In the genomic region with DNA sequence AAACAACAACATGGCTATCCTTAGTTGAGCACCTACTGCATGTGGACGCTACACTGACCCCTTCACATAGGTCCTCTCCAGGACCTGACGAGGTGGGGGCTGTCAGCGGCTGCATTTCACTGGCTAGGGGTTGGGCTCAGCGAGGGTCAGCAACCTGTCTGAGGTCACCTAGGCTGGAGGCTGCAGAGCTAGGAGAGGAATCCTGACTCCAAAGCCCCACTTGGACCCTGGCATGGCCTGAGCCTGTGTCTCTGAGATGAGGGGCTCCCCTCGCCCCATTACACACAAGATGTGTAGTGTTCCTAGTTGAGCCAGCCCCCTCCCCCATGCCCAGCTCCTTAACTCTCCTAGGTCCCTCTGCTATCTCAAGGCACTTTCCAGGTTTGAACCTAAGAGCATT, we compare ENCODE assay signal across 16 cellular contexts. TPM values are rescaled to one million over a fixed set of nuclear protein-coding genes. Genes with fewer than 3 reads are reported as not detected.
DNase-seq lines count a peak whose midpoint lies in the region; ATAC-seq, FAIRE-seq and TF ChIP-seq lines count a peak whose summit lies in the region.
"Had no signal": no experiment of that assay in that cellular context is flagged by ENCODE, and none has a peak within 500 bp of the region (broad histone marks: within the 10 kb centered on the region; RNA-seq: fewer than 3 reads in every experiment).

No MANE protein-coding gene starts in this region.

- TF ChIP-seq EP300 in stomach (IDR thresholded peaks at IDR 0.05) = no peak

- H3K36me3 Mint-ChIP-seq in HFFc6 (ENCODE audit: low read depth) = no peaks in the 10 kb centered on the region
- no peaks in the 10 kb centered on the region for H3K36me3 Mint-ChIP-seq in WTC11
- H3K36me3 Mint-ChIP-seq in neural progenitor cell = no peaks in the 10 kb centered on the region
- H3K36me3 Mint-ChIP-seq: activated naive CD8-positive, alpha-beta T cell treated with anti-CD3 and anti-CD28 coated beads for 36 hours; CD4-positive, CD25-positive, alpha-beta regulatory T cell had no signal

- no peak for TF ChIP-seq CTCF in HFFc6 (IDR thresholded peaks at IDR 0.05)
- no peak for TF ChIP-seq CTCF in WTC11 (IDR thresholded peaks at IDR 0.05)
- no peak for TF ChIP-seq CTCF in liver (IDR thresholded peaks at IDR 0.05; ENCODE audit: low read depth, low read length, missing input control)
- no peak for TF ChIP-seq CTCF in stomach (IDR thresholded peaks at IDR 0.05)
- no peak for TF ChIP-seq CTCF in neural progenitor cell (IDR thresholded peaks at IDR 0.05)

- H3K27ac Mint-ChIP-seq in HFFc6 = peak overlapping the region; percentile 18; the same call in 1 of the 2 replicates
- peak overlapping the region; percentile 23; the same call in 1 of the 2 replicates for H3K27ac Mint-ChIP-seq in WTC11
- no peak overlapping the region for H3K27ac Mint-ChIP-seq in neural progenitor cell
- H3K27ac Mint-ChIP-seq: activated naive CD8-positive, alpha-beta T cell treated with anti-CD3 and anti-CD28 coated beads for 36 hours; activated T-cell treated with anti-CD3 and anti-CD28 coated beads, Interleukin-2, amount 50 U/mL, for 24 hours had no signal

- H3K4me2 ChIP-seq in neural progenitor cell = no peak overlapping the region

- no peak for TF ChIP-seq RAD21 in liver (IDR thresholded peaks at IDR 0.05)

- H3K79me2 ChIP-seq in neural progenitor cell (ENCODE audit: low read depth) = peaks cover 97% of the 10 kb centered on the region

- no peaks in the 10 kb centered on the region for H3K27me3 ChIP-seq in liver (ENCODE audit: control insufficient read depth in 4 of 4, insufficient read depth in 4 of 4, low read length in 3 of 4)
- H3K27me3 ChIP-seq in stomach = no peaks in the 10 kb centered on the region
- no peaks in the 10 kb centered on the region for H3K27me3 ChIP-seq in neural progenitor cell

- no peaks in the 10 kb centered on the region for H3K9me3 ChIP-seq in liver (ENCODE audit: control insufficient read depth in 4 of 4, low read length in 3 of 4)
- no peaks in the 10 kb centered on the region for H3K9me3 ChIP-seq in stomach
- H3K9me3 ChIP-seq in neural progenitor cell (ENCODE audit: low read depth) = no peaks in the 10 kb centered on the region

- intact Hi-C loops in stomach (cut with DNase I; ENCODE audit: low total_unique reads) = no loop called here

- no peak for FAIRE-seq in frontal cortex (lab: Jason Lieb, UNC)
- FAIRE-seq: colon had no signal

- ATAC-seq in WTC11 = no peak
- ATAC-seq in GM18909 (IDR thresholded peaks at IDR 0.05; ENCODE audit: poor library complexity, unreplicated experiment) = no peak
- ATAC-seq: esophagus mucosa had no signal

- H3K9ac ChIP-seq in liver (ENCODE audit: low read depth in 1 of 2, low read length in 2 of 2) (no peak overlapping the region), neural progenitor cell (no peak overlapping the region)

- H3K4me1 Mint-ChIP-seq in HFFc6 (ENCODE audit: low read depth) = peaks cover 61% of the 10 kb centered on the region
- H3K4me1 Mint-ChIP-seq in WTC11 = peaks cover 69% of the 10 kb centered on the region
- H3K4me1 Mint-ChIP-seq in neural progenitor cell = peaks cover 50% of the 10 kb centered on the region

- peaks cover 58% of the 10 kb centered on the region for H4K20me1 ChIP-seq in neural progenitor cell (ENCODE audit: low read depth)

- CTCF ChIA-PET in WTC11 (lab: Charles Lee) = interaction anchor here (0.9 to 2.4 kb wide), 3 partner anchors 102 to 305 kb away, joined by 3 to 12 read pairs (median 5); no protein-coding TSS in a partner anchor

- POLR2A ChIA-PET in WTC11 (lab: Charles Lee) = interaction anchor here (0.9 kb wide), 1 partner anchor 13 kb away, joined by 3 read pairs; no protein-coding TSS in a partner anchor

- H3K4me1 ChIP-seq in liver (ENCODE audit: control insufficient read depth in 4 of 4, insufficient read depth in 4 of 4, low read length in 3 of 4) (peaks cover 70 to 98% (median 91%) of the 10 kb centered on the region in 4 donors), stomach (peaks cover 87 to 100% (median 98%) of the 10 kb centered on the region in 4 donors), neural progenitor cell (peaks cover 37% of the 10 kb centered on the region)

- H3F3A ChIP-seq in neural progenitor cell (ENCODE audit: low read depth) = peaks cover 24% of the 10 kb centered on the region

- no peak overlapping the region for H3K4me3 ChIP-seq in liver (ENCODE audit: low read depth in 1 of 3, low read length in 3 of 3)
- H3K4me3 ChIP-seq in stomach = no peak overlapping the region
- no peak overlapping the region for H3K4me3 ChIP-seq in neural progenitor cell

- DNase-seq in HFFc6 = no peak
- no peak for DNase-seq in WTC11 (ENCODE audit: low spot score)
- no peak for DNase-seq in stomach
- no peak for DNase-seq in frontal cortex (ENCODE audit: low spot score in 2 of 2)
- DNase-seq in NCI-H446 (lab: John Stamatoyannopoulos, UW) = no peak
- no peak for DNase-seq in neural progenitor cell (ENCODE audit: low spot score)
- DNase-seq: activated CD4-positive, alpha-beta T cell treated with anti-CD3 and anti-CD28 coated beads, Interleukin-2, amount 50 U/mL, for 1 hour; activated naive CD8-positive, alpha-beta T cell treated with anti-CD3 and anti-CD28 coated beads for 36 hours; activated T-cell treated with anti-CD3 and anti-CD28 coated beads, Interleukin-2, amount 50 U/mL, for 24 hours; CD4-positive, CD25-positive, alpha-beta regulatory T cell; hippocampal formation; NCI-H2029 had no signal

- 73% methylated on average over 5 of the region's 5 CpGs for WGBS in liver
- WGBS in stomach, 5 donors = 93 to 100% (median 96%) methylated on average over 2 to 5 of the region's 5 CpGs

- H3K9me3 Mint-ChIP-seq in HFFc6 = no peaks in the 10 kb centered on the region
- no peaks in the 10 kb centered on the region for H3K9me3 Mint-ChIP-seq in WTC11
- no peaks in the 10 kb centered on the region for H3K9me3 Mint-ChIP-seq in neural progenitor cell
- H3K9me3 Mint-ChIP-seq: activated naive CD8-positive, alpha-beta T cell treated with anti-CD3 and anti-CD28 coated beads for 36 hours; activated T-cell treated with anti-CD3 and anti-CD28 coated beads, Interleukin-2, amount 50 U/mL, for 24 hours; CD4-positive, CD25-positive, alpha-beta regulatory T cell had no signal

- H3K36me3 ChIP-seq in liver (ENCODE audit: control insufficient read depth in 4 of 4, insufficient read depth in 3 of 4, low read depth in 1 of 4, low read length in 3 of 4) = no peaks in the 10 kb centered on the region
- H3K36me3 ChIP-seq in stomach = peaks cover 0 to 3% (median 0%) of the 10 kb centered on the region in 4 donors
- H3K36me3 ChIP-seq in neural progenitor cell = no peaks in the 10 kb centered on the region

- H3K27ac ChIP-seq in liver (ENCODE audit: low read depth in 1 of 2, low read length in 2 of 2) (peak overlapping the region; percentile 72), stomach (peak overlapping the region in 4 of 5 donors; percentile 88 to 95 (median 92)), neural progenitor cell (no peak overlapping the region)

- H3K4me3 Mint-ChIP-seq in HFFc6 (no peak overlapping the region), WTC11 (no peak overlapping the region), neural progenitor cell (no peak overlapping the region)
- H3K4me3 Mint-ChIP-seq: activated naive CD8-positive, alpha-beta T cell treated with anti-CD3 and anti-CD28 coated beads for 36 hours; activated T-cell treated with anti-CD3 and anti-CD28 coated beads, Interleukin-2, amount 50 U/mL, for 24 hours had no signal

- no peaks in the 10 kb centered on the region for H3K27me3 Mint-ChIP-seq in HFFc6 (ENCODE audit: insufficient read depth)
- H3K27me3 Mint-ChIP-seq in WTC11 (ENCODE audit: low read depth) = no peaks in the 10 kb centered on the region
- peaks cover 2% of the 10 kb centered on the region for H3K27me3 Mint-ChIP-seq in neural progenitor cell (ENCODE audit: insufficient read depth, low read depth)
- H3K27me3 Mint-ChIP-seq: activated naive CD8-positive, alpha-beta T cell treated with anti-CD3 and anti-CD28 coated beads for 36 hours; CD4-positive, CD25-positive, alpha-beta regulatory T cell had no signal

- no peak overlapping the region for H2AFZ ChIP-seq in neural progenitor cell (replicated peaks)

- no peak for TF ChIP-seq POLR2A in stomach (IDR thresholded peaks at IDR 0.05)

TF ChIP-seq in WTC11, 78 proteins besides CTCF, POLR2A, EP300 and RAD21 (continues in another document):
- TF ChIP-seq GRHL2 (CRISPR knock-in tag; IDR thresholded peaks at IDR 0.05; ENCODE audit: insufficient replicate concordance, severe bottlenecking) = no peak

TF ChIP-seq in liver, 16 proteins besides CTCF, POLR2A, EP300 and RAD21:
- TF ChIP-seq, protein P1, sequence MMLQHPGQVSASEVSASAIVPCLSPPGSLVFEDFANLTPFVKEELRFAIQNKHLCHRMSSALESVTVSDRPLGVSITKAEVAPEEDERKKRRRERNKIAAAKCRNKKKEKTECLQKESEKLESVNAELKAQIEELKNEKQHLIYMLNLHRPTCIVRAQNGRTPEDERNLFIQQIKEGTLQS (IDR thresholded peaks at IDR 0.05) = no peak
- TF ChIP-seq HNF4G (IDR thresholded peaks at IDR 0.05) = no peak
- no peak for TF ChIP-seq EGR1 (IDR thresholded peaks at IDR 0.05; ENCODE audit: low read depth in 2 of 2)
- TF ChIP-seq NR2F2 (IDR thresholded peaks at IDR 0.05) = no peak
- TF ChIP-seq FOXA2 (IDR thresholded peaks at IDR 0.05) = no peak
- no peak for TF ChIP-seq RXRA (IDR thresholded peaks at IDR 0.05)

RNA-seq across cellular contexts. Expression of a gene that starts 15.6 kb away (rescaled TPM):
- total RNA-seq in HFFc6 (2021; fragmentation: NEBNext Ultra II Directional; extraction: Animal tissue kit (Norgen Biotek cat#: 25700)) = 10 to 100 TPM; 46.4 to 58.5 (median 49.2) TPM
- 77.5 to 97.2 TPM (median 78.0 TPM) in 3 replicates for total RNA-seq in WTC11 (2021)
- 10 to 100 TPM; 59.1 to 78.6 TPM for total RNA-seq in liver
- polyA plus RNA-seq in liver = 10 to 100 TPM; 40.6 to 70.0 TPM
- 100 to 1,000 TPM in 1 of 5 donors, 10 to 100 TPM in 4; 25.9 to 101 (median 32.7) TPM for total RNA-seq in stomach
- polyA plus RNA-seq in stomach = 10 to 100 TPM; 18.3 to 26.3 (median 22.2) TPM
- total RNA-seq in frontal cortex = 38.7 TPM
- total RNA-seq in neural progenitor cell (ENCODE audit: low replicate concordance) = 17.2 and 25.6 TPM in 2 replicates
